27 cellular contexts compared by ENCODE assay signal in the genomic region with DNA sequence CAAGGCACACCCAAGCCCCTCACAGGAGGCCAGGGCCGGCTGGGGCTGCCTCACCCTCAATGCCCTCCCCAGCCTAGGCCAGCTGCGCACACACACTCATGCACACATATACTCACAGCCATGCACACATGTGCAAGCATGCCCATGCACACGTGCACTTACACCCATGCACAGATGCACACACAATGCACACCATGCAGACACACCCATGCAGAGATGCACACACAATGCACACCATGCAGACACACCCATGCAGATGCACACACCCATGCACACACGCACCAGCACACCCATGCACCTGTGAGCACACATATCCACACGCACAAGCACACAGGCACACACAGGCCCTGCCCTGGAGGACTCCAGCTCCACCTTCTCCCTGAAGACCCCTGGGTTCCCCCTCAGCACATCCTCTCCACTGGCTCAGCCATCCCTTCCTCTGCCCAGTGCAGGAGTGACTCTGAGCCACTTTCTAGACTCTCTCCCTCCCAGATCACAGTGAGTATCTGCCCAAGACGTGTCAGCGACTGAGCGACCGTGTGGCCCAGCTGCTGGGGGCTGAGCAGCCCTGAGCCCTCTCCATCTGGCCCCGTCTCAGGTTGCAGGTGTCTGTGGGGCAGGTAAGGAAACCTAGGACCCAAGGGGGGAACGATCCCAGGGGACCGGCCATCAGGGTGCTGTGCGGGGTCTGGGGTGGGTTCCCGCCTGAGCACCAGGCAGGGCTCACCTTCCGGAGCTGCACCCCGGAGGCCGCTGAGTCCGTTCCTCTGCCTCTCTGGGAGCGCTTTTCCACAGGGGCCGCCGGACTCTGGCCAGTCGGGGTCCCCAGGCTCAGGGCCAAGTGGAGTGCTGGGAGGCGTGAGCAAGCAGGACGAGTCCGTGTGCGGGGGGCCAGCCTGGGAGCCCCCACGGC. TPM values are rescaled to one million over a fixed set of nuclear protein-coding genes. Genes with fewer than 3 reads are reported as not detected.
DNase-seq lines count a peak whose midpoint lies in the region; ATAC-seq, FAIRE-seq and TF ChIP-seq lines count a peak whose summit lies in the region.
"Had no signal": no experiment of that assay in that cellular context is flagged by ENCODE, and none has a peak within 500 bp of the region (broad histone marks: within the 10 kb centered on the region; RNA-seq: fewer than 3 reads in every experiment).

No MANE protein-coding gene starts in this region.

- H3K4me3 ChIP-seq in WERI-Rb-1 (ENCODE audit: low read depth, low read length) (no peak overlapping the region), mucosa of descending colon (no peak overlapping the region)
- H3K4me3 ChIP-seq: dorsolateral prefrontal cortex, GM23338, thoracic aorta had no signal

- H3K4me3 Mint-ChIP-seq in stimulated activated naive CD8-positive, alpha-beta T cell treated with anti-CD3 and anti-CD28 coated beads, Interleukin-15, Interleukin-2, amounts not matched to agents 100 ng/mL and 50 ng/mL, for 24 hours, result no peak overlapping the region
- no peak overlapping the region for H3K4me3 Mint-ChIP-seq in activated CD4-positive, alpha-beta T cell treated with anti-CD3 and anti-CD28 coated beads, Interleukin-2, amount 10 ng/mL, durations not matched to agents 24 days and 14 days
- H3K4me3 Mint-ChIP-seq: activated B cell treated with CpG ODN at 0.5 μM for 24 hours; activated naive CD8-positive, alpha-beta T cell treated with anti-CD3 and anti-CD28 coated beads, Interleukin-2, amount 50 U/mL, for 24 hours; CD4-positive, CD25-positive, alpha-beta regulatory T cell; GM23338; stimulated activated naive B cell treated with anti-CD40 and anti-IgM and Interleukin-4, amounts not matched to agents 10 μg/mL and 1 μg/mL and 100 μg/mL, for 72 hours had no signal

- FAIRE-seq in urothelium cell line (lab: Jason Lieb, UNC), result peak; percentile 99
- FAIRE-seq: GM18507 had no signal

- peak overlapping the region; percentile 73 for H3K27ac ChIP-seq in WERI-Rb-1
- H3K27ac ChIP-seq: dorsolateral prefrontal cortex, thoracic aorta had no signal

- peaks cover 26% of the 10 kb centered on the region for H3K36me3 ChIP-seq in WERI-Rb-1
- no peaks in the 10 kb centered on the region for H3K36me3 ChIP-seq in mucosa of descending colon (ENCODE audit: low read depth)
- H3K36me3 ChIP-seq: thoracic aorta had no signal

- DNase-seq in stimulated activated naive CD8-positive, alpha-beta T cell treated with anti-CD3 and anti-CD28 coated beads, Interleukin-15, Interleukin-2, amounts not matched to agents 100 U/mL and 50 U/mL, for 24 hours, result no peak
- DNase-seq in WERI-Rb-1, result peak; percentile 67
- DNase-seq in mucosa of descending colon, result peak in 1 of 3 donors; percentile 44
- no peak for DNase-seq in urothelium cell line (ENCODE audit: low spot score)
- no peak for DNase-seq in GM10248 (ENCODE audit: extremely low spot score)
- no peak for DNase-seq in activated CD4-positive, alpha-beta T cell treated with anti-CD3 and anti-CD28 coated beads, Interleukin-2, amount 10 ng/mL, durations not matched to agents 24 days and 14 days
- DNase-seq: activated B cell treated with CpG ODN at 0.5 μM for 24 hours; activated CD4-positive, alpha-beta T cell treated with anti-CD3 and anti-CD28 coated beads, Interleukin-2, amount 50 U/mL, for 4 hours; activated gamma-delta T cell; activated naive CD8-positive, alpha-beta T cell treated with anti-CD3 and anti-CD28 coated beads, Interleukin-2, amount 50 U/mL, for 24 hours; CD4-positive, CD25-positive, alpha-beta regulatory T cell; cerebellar nuclear complex; dorsolateral prefrontal cortex; NCI-H1048; NCI-H187; NCI-H2227 treated with DMSO at 0.1 percent for 48 hours; occipital lobe; PC-3; SHP77 treated with DMSO at 0.1 percent for 48 hours; stimulated activated CD4-positive, alpha-beta T cell treated with anti-CD3 and anti-CD28 coated beads, Interleukin-2, amount 100 ng/mL, for 48 hours; stimulated activated naive B cell treated with anti-CD40 and anti-IgM and Interleukin-4, amounts not matched to agents 10 μg/mL and 1 μg/mL and 100 μg/mL, for 72 hours; T-helper 9 cell had no signal

- POLR2A ChIA-PET in GM10248 (lab: Yijun Ruan, JAX), result no interaction called here

- H3K27me3 ChIP-seq in WERI-Rb-1 (ENCODE audit: insufficient read depth, low read depth, severe bottlenecking), result no peaks in the 10 kb centered on the region
- H3K27me3 ChIP-seq: dorsolateral prefrontal cortex had no signal

- CTCF ChIA-PET in GM10248 (lab: Yijun Ruan, JAX), result interaction anchor here (1.6 kb wide), 1 partner anchor 284 kb away, joined by 4 read pairs; no protein-coding TSS in a partner anchor

- ATAC-seq in stimulated activated naive CD8-positive, alpha-beta T cell treated with anti-CD3 and anti-CD28 coated beads, Interleukin-15, Interleukin-2, amounts not matched to agents 100 U/mL and 50 U/mL, for 24 hours, result no peak
- ATAC-seq in mucosa of descending colon (peak; percentile 4), HG03159 (IDR thresholded peaks at IDR 0.05; ENCODE audit: unreplicated experiment) (no peak)
- ATAC-seq: activated naive CD8-positive, alpha-beta T cell treated with anti-CD3 and anti-CD28 coated beads, Interleukin-2, amount 50 U/mL, for 24 hours; PC-3; stimulated activated naive B cell treated with anti-CD40 and anti-IgM and Interleukin-4, amounts not matched to agents 10 μg/mL and 1 μg/mL and 100 μg/mL, for 72 hours had no signal

- intact Hi-C loops in mucosa of descending colon (cut with DNase I, micrococcal nuclease), result no loop called here
- intact Hi-C loops in activated CD4-positive, alpha-beta T cell treated with anti-CD3 and anti-CD28 coated beads, Interleukin-2, amount 10 ng/mL, durations not matched to agents 24 days and 14 days (cut with micrococcal nuclease), result no loop called here

- no peaks in the 10 kb centered on the region for H3K4me1 ChIP-seq in mucosa of descending colon (ENCODE audit: low read depth)

- TF ChIP-seq CTCF in WERI-Rb-1 (IDR thresholded peaks at IDR 0.05; ENCODE audit: low read depth, low read length), result no peak
- TF ChIP-seq CTCF in mucosa of descending colon (IDR thresholded peaks at IDR 0.05), result no peak
- TF ChIP-seq CTCF in GM10248 (IDR thresholded peaks at IDR 0.05; ENCODE audit: control extremely low read depth, extremely low read depth, low read depth, missing control alignments), result no peak

- H3K27ac Mint-ChIP-seq in stimulated activated naive CD8-positive, alpha-beta T cell treated with anti-CD3 and anti-CD28 coated beads, Interleukin-15, Interleukin-2, amounts not matched to agents 100 ng/mL and 50 ng/mL, for 24 hours, result peak overlapping the region; percentile 34
- no peak overlapping the region for H3K27ac Mint-ChIP-seq in activated CD4-positive, alpha-beta T cell treated with anti-CD3 and anti-CD28 coated beads, Interleukin-2, amount 10 ng/mL, durations not matched to agents 24 days and 14 days
- H3K27ac Mint-ChIP-seq: activated B cell treated with CpG ODN at 0.5 μM for 24 hours; activated naive CD8-positive, alpha-beta T cell treated with anti-CD3 and anti-CD28 coated beads, Interleukin-2, amount 50 U/mL, for 24 hours; GM23338; stimulated activated naive B cell treated with anti-CD40 and anti-IgM and Interleukin-4, amounts not matched to agents 10 μg/mL and 1 μg/mL and 100 μg/mL, for 72 hours had no signal

- H3K27me3 Mint-ChIP-seq in stimulated activated naive CD8-positive, alpha-beta T cell treated with anti-CD3 and anti-CD28 coated beads, Interleukin-15, Interleukin-2, amounts not matched to agents 100 ng/mL and 50 ng/mL, for 24 hours, result no peaks in the 10 kb centered on the region
- H3K27me3 Mint-ChIP-seq in activated CD4-positive, alpha-beta T cell treated with anti-CD3 and anti-CD28 coated beads, Interleukin-2, amount 10 ng/mL, durations not matched to agents 24 days and 14 days, result no peaks in the 10 kb centered on the region
- H3K27me3 Mint-ChIP-seq: activated B cell treated with CpG ODN at 0.5 μM for 24 hours; activated naive CD8-positive, alpha-beta T cell treated with anti-CD3 and anti-CD28 coated beads, Interleukin-2, amount 50 U/mL, for 24 hours; CD4-positive, CD25-positive, alpha-beta regulatory T cell; stimulated activated naive B cell treated with anti-CD40 and anti-IgM and Interleukin-4, amounts not matched to agents 10 μg/mL and 1 μg/mL and 100 μg/mL, for 72 hours had no signal

- H3K9me3 Mint-ChIP-seq in stimulated activated naive CD8-positive, alpha-beta T cell treated with anti-CD3 and anti-CD28 coated beads, Interleukin-15, Interleukin-2, amounts not matched to agents 100 ng/mL and 50 ng/mL, for 24 hours, result no peaks in the 10 kb centered on the region
- no peaks in the 10 kb centered on the region for H3K9me3 Mint-ChIP-seq in activated CD4-positive, alpha-beta T cell treated with anti-CD3 and anti-CD28 coated beads, Interleukin-2, amount 10 ng/mL, durations not matched to agents 24 days and 14 days
- H3K9me3 Mint-ChIP-seq: activated B cell treated with CpG ODN at 0.5 μM for 24 hours; activated naive CD8-positive, alpha-beta T cell treated with anti-CD3 and anti-CD28 coated beads, Interleukin-2, amount 50 U/mL, for 24 hours; CD4-positive, CD25-positive, alpha-beta regulatory T cell; GM23338; stimulated activated naive B cell treated with anti-CD40 and anti-IgM and Interleukin-4, amounts not matched to agents 10 μg/mL and 1 μg/mL and 100 μg/mL, for 72 hours had no signal

- H3K36me3 Mint-ChIP-seq in stimulated activated naive CD8-positive, alpha-beta T cell treated with anti-CD3 and anti-CD28 coated beads, Interleukin-15, Interleukin-2, amounts not matched to agents 100 ng/mL and 50 ng/mL, for 24 hours (ENCODE audit: low read depth), result no peaks in the 10 kb centered on the region
- no peaks in the 10 kb centered on the region for H3K36me3 Mint-ChIP-seq in activated CD4-positive, alpha-beta T cell treated with anti-CD3 and anti-CD28 coated beads, Interleukin-2, amount 10 ng/mL, durations not matched to agents 24 days and 14 days (ENCODE audit: low read depth)
- H3K36me3 Mint-ChIP-seq: CD4-positive, CD25-positive, alpha-beta regulatory T cell; stimulated activated naive B cell treated with anti-CD40 and anti-IgM and Interleukin-4, amounts not matched to agents 10 μg/mL and 1 μg/mL and 100 μg/mL, for 72 hours had no signal

- no peaks in the 10 kb centered on the region for H3K4me1 Mint-ChIP-seq in stimulated activated naive CD8-positive, alpha-beta T cell treated with anti-CD3 and anti-CD28 coated beads, Interleukin-15, Interleukin-2, amounts not matched to agents 100 ng/mL and 50 ng/mL, for 24 hours (ENCODE audit: low read depth)
- no peaks in the 10 kb centered on the region for H3K4me1 Mint-ChIP-seq in activated CD4-positive, alpha-beta T cell treated with anti-CD3 and anti-CD28 coated beads, Interleukin-2, amount 10 ng/mL, durations not matched to agents 24 days and 14 days
- H3K4me1 Mint-ChIP-seq: activated B cell treated with CpG ODN at 0.5 μM for 24 hours; activated naive CD8-positive, alpha-beta T cell treated with anti-CD3 and anti-CD28 coated beads, Interleukin-2, amount 50 U/mL, for 24 hours had no signal

- no peaks in the 10 kb centered on the region for H3K9me3 ChIP-seq in WERI-Rb-1 (ENCODE audit: severe bottlenecking)
- H3K9me3 ChIP-seq in mucosa of descending colon, result no peaks in the 10 kb centered on the region
- H3K9me3 ChIP-seq: thoracic aorta had no signal

RNA-seq across cellular contexts. Expression of a gene that starts 25.8 kb away (rescaled TPM):
- 10 to 100 TPM; 39.5 to 47.4 (median 45.2) TPM for total RNA-seq in mucosa of descending colon
- total RNA-seq in activated CD4-positive, alpha-beta T cell treated with anti-CD3 and anti-CD28 coated beads, Interleukin-2, amount 10 ng/mL, durations not matched to agents 24 days and 14 days, result 42.2 and 44.4 TPM in 2 replicates
